ENCODE assay signal across 1 cellular context in the genomic region with DNA sequence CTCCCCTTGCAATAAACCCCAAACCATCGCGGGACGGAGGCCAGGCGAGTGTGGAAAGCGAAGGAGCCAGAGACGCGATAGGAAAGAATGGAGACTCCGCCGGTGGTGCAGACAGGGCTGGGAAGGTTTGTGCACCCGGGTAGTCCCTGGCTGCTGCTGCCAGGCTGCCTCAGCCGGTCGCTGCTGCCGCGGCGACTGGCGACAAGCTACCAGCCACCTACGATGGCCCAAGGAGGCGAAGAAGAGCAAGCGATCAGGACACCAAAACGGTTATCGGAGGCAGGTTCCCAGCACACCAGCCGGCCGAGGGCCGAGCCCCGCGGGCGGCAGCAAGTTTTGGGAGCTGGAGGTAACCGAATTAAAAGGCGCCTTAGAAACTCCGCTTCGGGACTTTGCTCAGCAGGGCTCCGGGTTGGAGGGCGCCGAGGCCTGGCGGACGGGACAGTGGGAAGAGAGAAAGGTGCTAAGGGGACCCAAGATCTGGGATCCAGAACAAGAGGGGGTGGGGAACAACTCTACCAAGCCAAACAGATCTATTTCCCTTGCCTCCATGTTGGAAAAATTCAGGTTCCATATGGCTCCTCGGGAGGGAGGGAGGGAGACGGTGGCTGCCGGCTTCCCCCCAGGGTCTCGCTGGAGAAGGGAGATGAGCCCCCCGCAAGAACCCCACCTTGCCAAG.
A peak's percentile ranks its signal among the peaks of the same experiment; 100 is the strongest.
TF ChIP-seq lines count a peak whose summit lies in the region.

No MANE protein-coding gene starts in this region.

TF ChIP-seq in neural cell, 6 proteins besides CTCF, POLR2A, EP300 and RAD21:
- TF ChIP-seq REST (IDR thresholded peaks at IDR 0.05; ENCODE audit: borderline replicate concordance) (no peak), EZH2 (IDR thresholded peaks at IDR 0.05; ENCODE audit: borderline replicate concordance, insufficient read depth, low read length, poor library complexity, severe bottlenecking) (peak; percentile 31)
